ENCODE assay signal across 16 cellular contexts in genomic region chr13:44873486-44873885, GRCh38.
"Had no signal": no experiment of that assay in that cellular context is flagged by ENCODE, and none has a peak within 500 bp of the region (broad histone marks: within the 10 kb centered on the region; RNA-seq: fewer than 3 reads in every experiment).

No MANE protein-coding gene starts in this region.

- H3K36me3 Mint-ChIP-seq: mesothelial cell of epicardium had no signal

- H3K9me3 ChIP-seq: SJCRH30, testis, upper lobe of left lung had no signal

- H3K4me3 Mint-ChIP-seq: activated CD4-positive, alpha-beta T cell treated with anti-CD3 and anti-CD28 coated beads, Interleukin-2, amount 10 ng/mL, durations not matched to agents 24 days and 14 days; activated T-cell treated with anti-CD3 and anti-CD28 coated beads, Interleukin-2, amount 50 U/mL, for 72 hours; mesothelial cell of epicardium; stimulated activated naive CD8-positive, alpha-beta T cell treated with anti-CD3 and anti-CD28 coated beads, Interleukin-15, amount 100 ng/mL, for 72 hours had no signal

- H3K27ac Mint-ChIP-seq: activated T-cell treated with anti-CD3 and anti-CD28 coated beads, Interleukin-2, amount 50 U/mL, for 72 hours; mesothelial cell of epicardium had no signal

- H3K4me1 Mint-ChIP-seq: mesothelial cell of epicardium had no signal

- DNase-seq: activated CD4-positive, alpha-beta T cell treated with anti-CD3 and anti-CD28 coated beads, Interleukin-2, amount 10 ng/mL, durations not matched to agents 24 days and 14 days; activated CD4-positive, CD25-positive, alpha-beta regulatory T cell; activated CD8-positive, alpha-beta memory T cell treated with anti-CD3 and anti-CD28 coated beads, Interleukin-2, amount 50 U/mL, for 48 hours; activated gamma-delta T cell treated with Interleukin-2 at 50 U/mL for 16 hours; activated T-cell treated with anti-CD3 and anti-CD28 coated beads, Interleukin-2, amount 50 U/mL, for 72 hours; anterior cingulate cortex; erythroblast; islet precursor cell; SJCRH30; stimulated activated naive CD8-positive, alpha-beta T cell treated with anti-CD3 and anti-CD28 coated beads, Interleukin-15, amount 100 ng/mL, for 72 hours; T-helper 2 cell; testis had no signal

- H3K4me2 ChIP-seq: smooth muscle cell had no signal

- ATAC-seq: activated T-cell treated with anti-CD3 and anti-CD28 coated beads, Interleukin-2, amount 50 U/mL, for 72 hours; stimulated activated naive CD8-positive, alpha-beta T cell treated with anti-CD3 and anti-CD28 coated beads, Interleukin-15, amount 100 ng/mL, for 72 hours had no signal

- H3K36me3 ChIP-seq: cardiac muscle cell, SJCRH30, upper lobe of left lung had no signal

- H3K4me3 ChIP-seq: cardiac muscle cell, SJCRH30, smooth muscle cell, testis, upper lobe of left lung had no signal

- H3K27me3 ChIP-seq: cardiac muscle cell, SJCRH30, testis, upper lobe of left lung had no signal

- H3K27ac ChIP-seq: cardiac muscle cell, SJCRH30, upper lobe of left lung had no signal
